ENCODE assay signal across 14 cellular contexts in genomic region chr21:16579538-16579937, GRCh38.
DNase-seq lines count a peak whose midpoint lies in the region; ATAC-seq and TF ChIP-seq lines count a peak whose summit lies in the region.
"Had no signal": no experiment of that assay in that cellular context is flagged by ENCODE, and none has a peak within 500 bp of the region (broad histone marks: within the 10 kb centered on the region; RNA-seq: fewer than 3 reads in every experiment).

No MANE protein-coding gene starts in this region.

- no peak overlapping the region for H3K4me3 Mint-ChIP-seq in nephron progenitor cell

- H3K27ac ChIP-seq in heart left ventricle (peak overlapping the region in 8 of 12 donors; percentile 3 to 44 (median 20)), right cardiac atrium (ENCODE audit: low read length) (no peak overlapping the region)
- H3K27ac ChIP-seq: SJSA1 had no signal

- H3K27ac Mint-ChIP-seq in nephron progenitor cell: peak overlapping the region; percentile 92

- no peaks in the 10 kb centered on the region for H3K27me3 ChIP-seq in heart left ventricle
- H3K27me3 ChIP-seq in right cardiac atrium (ENCODE audit: control insufficient read depth, insufficient read depth): no peaks in the 10 kb centered on the region
- H3K27me3 ChIP-seq: ovary, SJSA1 had no signal

- peak in 1 of 5 donors; percentile 23 for DNase-seq in heart left ventricle
- DNase-seq in right cardiac atrium: no peak
- peak; percentile 53 for DNase-seq in fibroblast of pulmonary artery (ENCODE audit: low read depth)
- DNase-seq in nephron progenitor cell: no peak
- DNase-seq in germinal center (ENCODE audit: low spot score): no peak
- DNase-seq in activated CD4-positive, alpha-beta T cell treated with anti-CD3 and anti-CD28 coated beads for 4 hours: no peak
- DNase-seq in KBM-7: no peak
- DNase-seq: GOT3, islet precursor cell, KG1, NCI-H510A, ovary had no signal

- H3K36me3 Mint-ChIP-seq in nephron progenitor cell (ENCODE audit: low read depth): no peaks in the 10 kb centered on the region

- WGBS in heart left ventricle, 4 donors: 18 to 54% (median 27%) methylated on average over 3 of the region's 3 CpGs
- WGBS in right cardiac atrium: 27% methylated on average over 3 of the region's 3 CpGs

- TF ChIP-seq CTCF in heart left ventricle (IDR thresholded peaks at IDR 0.05) (no peak), fibroblast of pulmonary artery (IDR thresholded peaks at IDR 0.05; ENCODE audit: low read length, missing control alignments) (no peak), nephron progenitor cell (IDR thresholded peaks at IDR 0.05) (no peak)

- peaks cover 27% of the 10 kb centered on the region for H3K4me1 Mint-ChIP-seq in nephron progenitor cell

- TF ChIP-seq POLR2A in heart left ventricle (IDR thresholded peaks at IDR 0.05): no peak

- peak in 2 of 4 donors; percentile 62 to 76 for ATAC-seq in heart left ventricle
- no peak for ATAC-seq in right cardiac atrium
- no peak for ATAC-seq in GM19397 (IDR thresholded peaks at IDR 0.05; ENCODE audit: unreplicated experiment)

- H3K4me1 ChIP-seq in heart left ventricle (peaks cover 4 to 38% (median 19%) of the 10 kb centered on the region in 12 donors), right cardiac atrium (ENCODE audit: control insufficient read depth, insufficient read depth, low read length) (peaks cover 4% of the 10 kb centered on the region)

- intact Hi-C loops in heart left ventricle (cut with DNase I) (loop anchor here in 1 of 10 donors (5.0 kb wide), 1 partner anchor 42 kb away; no protein-coding TSS in a partner anchor), right cardiac atrium (cut with DNase I) (no loop called here)

- peaks cover 2% of the 10 kb centered on the region for H3K27me3 Mint-ChIP-seq in nephron progenitor cell (ENCODE audit: low read depth, poor library complexity)

- H3K9me3 ChIP-seq in heart left ventricle: no peaks in the 10 kb centered on the region
- H3K9me3 ChIP-seq in right cardiac atrium (ENCODE audit: control insufficient read depth, low read length): no peaks in the 10 kb centered on the region
- H3K9me3 ChIP-seq: ovary, SJSA1 had no signal

- no peaks in the 10 kb centered on the region for H3K9me3 Mint-ChIP-seq in nephron progenitor cell

- no peaks in the 10 kb centered on the region for H3K36me3 ChIP-seq in heart left ventricle
- H3K36me3 ChIP-seq: ovary, SJSA1 had no signal

- H3K4me3 ChIP-seq in heart left ventricle: peak overlapping the region in 5 of 12 donors; percentile 0 to 15 (median 9)
- H3K4me3 ChIP-seq in right cardiac atrium (ENCODE audit: low read length): no peak overlapping the region
- H3K4me3 ChIP-seq in fibroblast of pulmonary artery (replicated peaks; ENCODE audit: low read depth, low read length): no peak overlapping the region
- H3K4me3 ChIP-seq: ovary, SJSA1 had no signal

- in situ Hi-C loops in KBM-7 (cut with MboI; ENCODE audit: low pct_unique_long_range_greater_than_20kb, low sequenced_read_pairs): no loop called here
